ENCODE assay signal across 25 cellular contexts in the genomic region with DNA sequence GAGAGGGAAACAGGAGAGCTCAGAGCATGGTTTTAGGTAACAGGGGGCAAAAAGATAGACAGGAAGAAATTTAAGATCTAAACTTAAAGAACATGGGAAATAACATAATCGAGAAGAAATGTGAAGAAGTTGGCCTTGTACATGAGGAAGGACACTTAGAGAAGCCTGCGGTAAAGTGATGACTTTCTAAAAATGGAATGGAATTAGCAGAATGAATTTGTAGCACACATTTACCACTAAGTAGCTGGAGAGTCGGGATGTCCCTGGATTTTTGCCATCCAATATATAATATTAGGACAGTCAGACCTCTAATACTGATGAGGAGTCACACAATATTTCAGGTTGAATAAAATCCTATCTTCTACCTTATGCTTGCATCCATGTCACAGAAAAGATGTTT.
DNase-seq lines count a peak whose midpoint lies in the region; ATAC-seq and TF ChIP-seq lines count a peak whose summit lies in the region.
"Had no signal": no experiment of that assay in that cellular context is flagged by ENCODE, and none has a peak within 500 bp of the region (broad histone marks: within the 10 kb centered on the region; RNA-seq: fewer than 3 reads in every experiment).

No MANE protein-coding gene starts in this region.

- H3K4me3 Mint-ChIP-seq in chondrocyte (ENCODE audit: unreplicated experiment) (no peak overlapping the region), WTC11 (no peak overlapping the region)
- H3K4me3 Mint-ChIP-seq: CD14-positive monocyte; CD4-positive, alpha-beta memory T cell; CD4-positive, CD25-positive, alpha-beta regulatory T cell; CD8-positive, alpha-beta memory T cell had no signal

- peak; percentile 73 for DNase-seq in EH (ENCODE audit: low read depth)
- peak; percentile 18 for DNase-seq in EL
- no peak for DNase-seq in chondrocyte (ENCODE audit: low spot score)
- DNase-seq in osteoblast (ENCODE audit: insufficient read length, low spot score, missing footprints), result peak; percentile 13
- no peak for DNase-seq in NCI-H1092 (lab: John Stamatoyannopoulos, UW)
- DNase-seq in WTC11 (ENCODE audit: low spot score), result no peak
- no peak for DNase-seq in GM19240 (ENCODE audit: insufficient read length, low spot score)
- DNase-seq: 8988T; ACHN; BE2C; C1 segment of cervical spinal cord; CD4-positive, alpha-beta memory T cell; CD4-positive, CD25-positive, alpha-beta regulatory T cell; CD8-positive, alpha-beta memory T cell; COR-L47; DMS 273 treated with DMSO at 0.1 percent for 48 hours; DMS153; DMS53; DMS79; DND-41; GDM1 had no signal

- no peak overlapping the region for H2AFZ ChIP-seq in osteoblast (ENCODE audit: low read length)

- H3K27me3 Mint-ChIP-seq in chondrocyte (ENCODE audit: low read depth), result no peaks in the 10 kb centered on the region
- H3K27me3 Mint-ChIP-seq in WTC11 (ENCODE audit: low read depth), result no peaks in the 10 kb centered on the region
- H3K27me3 Mint-ChIP-seq: CD4-positive, CD25-positive, alpha-beta regulatory T cell had no signal

- no peaks in the 10 kb centered on the region for H3K4me1 ChIP-seq in osteoblast (ENCODE audit: insufficient read depth, low read length)
- H3K4me1 ChIP-seq: BE2C, BLaER1 had no signal

- no peaks in the 10 kb centered on the region for H3K9me3 ChIP-seq in osteoblast (ENCODE audit: low read depth, low read length)
- H3K9me3 ChIP-seq: BE2C, BLaER1 had no signal

- no peak overlapping the region for H3K4me2 ChIP-seq in osteoblast (ENCODE audit: insufficient read depth, low read length)
- H3K4me2 ChIP-seq: BLaER1 had no signal

- no peaks in the 10 kb centered on the region for H3K27me3 ChIP-seq in osteoblast (ENCODE audit: insufficient read depth, low read length)
- H3K27me3 ChIP-seq: BE2C, BLaER1 had no signal

- H3K79me2 ChIP-seq in osteoblast (ENCODE audit: insufficient read depth, low read length), result no peaks in the 10 kb centered on the region

- TF ChIP-seq CTCF in chondrocyte (IDR thresholded peaks at IDR 0.05) (no peak), osteoblast (IDR thresholded peaks at IDR 0.05; ENCODE audit: extremely low read depth, low read depth, low read length) (no peak), WTC11 (IDR thresholded peaks at IDR 0.05) (no peak)

- no peaks in the 10 kb centered on the region for H3K36me3 Mint-ChIP-seq in chondrocyte (ENCODE audit: low read depth)
- H3K36me3 Mint-ChIP-seq in WTC11, result no peaks in the 10 kb centered on the region
- H3K36me3 Mint-ChIP-seq: CD14-positive monocyte; CD4-positive, alpha-beta memory T cell; CD4-positive, CD25-positive, alpha-beta regulatory T cell; CD8-positive, alpha-beta memory T cell had no signal

- ATAC-seq in WTC11, result no peak
- no peak for ATAC-seq in HG03457 (IDR thresholded peaks at IDR 0.05; ENCODE audit: unreplicated experiment)
- ATAC-seq: GM12878 had no signal

- CTCF ChIA-PET in WTC11 (lab: Charles Lee), result no interaction called here

- POLR2A ChIA-PET in WTC11 (lab: Charles Lee), result no interaction called here

- H3K9me3 Mint-ChIP-seq in chondrocyte (ENCODE audit: low read depth) (no peaks in the 10 kb centered on the region), WTC11 (no peaks in the 10 kb centered on the region)
- H3K9me3 Mint-ChIP-seq: CD14-positive monocyte had no signal

- H3K27ac Mint-ChIP-seq in chondrocyte (ENCODE audit: unreplicated experiment), result peak overlapping the region; percentile 43
- no peak overlapping the region for H3K27ac Mint-ChIP-seq in WTC11
- H3K27ac Mint-ChIP-seq: CD4-positive, alpha-beta memory T cell; CD4-positive, CD25-positive, alpha-beta regulatory T cell; CD8-positive, alpha-beta memory T cell had no signal

- H3K4me1 Mint-ChIP-seq in chondrocyte (ENCODE audit: low read depth) (peaks cover 52% of the 10 kb centered on the region), WTC11 (peaks cover 22% of the 10 kb centered on the region)
- H3K4me1 Mint-ChIP-seq: CD14-positive monocyte; CD4-positive, alpha-beta memory T cell; CD4-positive, CD25-positive, alpha-beta regulatory T cell; CD8-positive, alpha-beta memory T cell had no signal

- H3K36me3 ChIP-seq in osteoblast (ENCODE audit: insufficient read depth, low read length), result no peaks in the 10 kb centered on the region
- H3K36me3 ChIP-seq: BE2C, BLaER1 had no signal

- no peaks in the 10 kb centered on the region for H4K20me1 ChIP-seq in osteoblast (ENCODE audit: insufficient read depth, low read length)
- H4K20me1 ChIP-seq: BLaER1 had no signal

- no peak overlapping the region for H3K4me3 ChIP-seq in osteoblast (ENCODE audit: insufficient read depth, low read length)
- H3K4me3 ChIP-seq: BLaER1, GM12878 had no signal

- no peak overlapping the region for H3K27ac ChIP-seq in osteoblast (ENCODE audit: low read depth, low read length)
- H3K27ac ChIP-seq: BLaER1 had no signal

TF ChIP-seq in WTC11, 78 proteins besides CTCF, POLR2A, EP300 and RAD21:
- TF ChIP-seq CREM (CRISPR knock-in tag; IDR thresholded peaks at IDR 0.05) (no peak), NFYB (CRISPR knock-in tag; conservative IDR thresholded peaks at IDR 0.05; ENCODE audit: low read depth) (no peak)

Comparison
In these comparisons a context has a peak if more than half of its experiments do, and no peak if none do; other contexts are left out.
1. DNase-seq: peak in EH (single experiment), EL (single experiment) and osteoblast (single experiment); none in chondrocyte (single experiment), NCI-H1092 (single experiment), WTC11 (single experiment) and GM19240 (single experiment).